ENCODE assay signal across 33 cellular contexts in genomic region chr12:13891902-13892301, GRCh38.
"Had no signal": no experiment of that assay in that cellular context is flagged by ENCODE, and none has a peak within 500 bp of the region (broad histone marks: within the 10 kb centered on the region; RNA-seq: fewer than 3 reads in every experiment).

No MANE protein-coding gene starts in this region.

- H3K27ac ChIP-seq: adrenal gland, body of pancreas, brain microvascular endothelial cell, breast epithelium, VCaP had no signal

- H3K27me3 ChIP-seq: adrenal gland, body of pancreas, brain microvascular endothelial cell, breast epithelium had no signal

- H3K36me3 ChIP-seq: adrenal gland, brain microvascular endothelial cell, breast epithelium had no signal

- FAIRE-seq: astrocyte, TTC549 had no signal

- H3K4me1 ChIP-seq: adrenal gland, body of pancreas, breast epithelium had no signal

- H3K9me3 ChIP-seq: adrenal gland, body of pancreas, breast epithelium had no signal

- DNase-seq: activated B cell treated with CpG ODN at 0.5 μM for 24 hours; activated CD4-positive, alpha-beta memory T cell treated with anti-CD3 and anti-CD28 coated beads for 36 hours; activated CD4-positive, alpha-beta T cell treated with anti-CD3 and anti-CD28 coated beads for 4 hours; activated CD4-positive, alpha-beta T cell treated with anti-CD3 and anti-CD28 coated beads, Interleukin-2, amount 10 ng/mL, durations not matched to agents 24 days and 14 days; activated CD4-positive, alpha-beta T cell treated with anti-CD3 and anti-CD28 coated beads, Interleukin-2, amount 50 U/mL, for 1 hour; activated CD4-positive, alpha-beta T cell treated with anti-CD3 and anti-CD28 coated beads, Interleukin-2, amount 50 U/mL, for 4 hours; activated CD4-positive, CD25-positive, alpha-beta regulatory T cell treated with anti-CD3 and anti-CD28 coated beads, Interleukin-2, amount 50 U/mL, for 72 hours; activated CD8-positive, alpha-beta T cell treated with anti-CD3 and anti-CD28 coated beads for 36 hours; activated effector memory CD4-positive, alpha-beta T cell treated with anti-CD3 and anti-CD28 coated beads, Interleukin-2, amount 50 U/mL, for 16 hours; activated gamma-delta T cell treated with Interleukin-2 at 50 U/mL for 16 hours; activated naive CD4-positive, alpha-beta T cell; activated naive CD4-positive, alpha-beta T cell treated with anti-CD3 and anti-CD28 coated beads for 36 hours; activated naive CD4-positive, alpha-beta T cell treated with anti-CD3 and anti-CD28 coated beads, Interleukin-2, amount 50 U/mL, for 16 hours; activated naive CD8-positive, alpha-beta T cell treated with anti-CD3 and anti-CD28 coated beads for 36 hours; activated T-cell treated with anti-CD3 and anti-CD28 coated beads for 4 hours; activated T-cell treated with anti-CD3 and anti-CD28 coated beads, Interleukin-2, amount 50 U/mL, for 1 hour; activated T-cell treated with anti-CD3 and anti-CD28 coated beads, Interleukin-2, amount 50 U/mL, for 4 hours; activated T-cell treated with anti-CD3 and anti-CD28 coated beads, Interleukin-2, amount 50 U/mL, for 72 hours; adrenal gland; amniotic stem cell; aorta; body of pancreas; brain microvascular endothelial cell; cerebellar nuclear complex; T-helper 1 cell; T-helper 2 cell; T-helper 9 cell had no signal

- ATAC-seq: activated CD8-positive, alpha-beta T cell treated with anti-CD3 and anti-CD28 coated beads for 36 hours; activated naive CD4-positive, alpha-beta T cell treated with anti-CD3 and anti-CD28 coated beads, Interleukin-2, amount 50 U/mL, for 72 hours; activated T-cell treated with anti-CD3 and anti-CD28 coated beads, Interleukin-2, amount 50 U/mL, for 4 hours; activated T-cell treated with anti-CD3 and anti-CD28 coated beads, Interleukin-2, amount 50 U/mL, for 72 hours; activated T-helper 17 cell treated with anti-CD3 and anti-CD28 coated beads, Interleukin-2, amount 50 U/mL, for 72 hours; body of pancreas had no signal

- H3K4me3 ChIP-seq: adrenal gland, body of pancreas, breast epithelium had no signal
